Comparison of ENCODE assay signal across 1 cellular context in the genomic region with DNA sequence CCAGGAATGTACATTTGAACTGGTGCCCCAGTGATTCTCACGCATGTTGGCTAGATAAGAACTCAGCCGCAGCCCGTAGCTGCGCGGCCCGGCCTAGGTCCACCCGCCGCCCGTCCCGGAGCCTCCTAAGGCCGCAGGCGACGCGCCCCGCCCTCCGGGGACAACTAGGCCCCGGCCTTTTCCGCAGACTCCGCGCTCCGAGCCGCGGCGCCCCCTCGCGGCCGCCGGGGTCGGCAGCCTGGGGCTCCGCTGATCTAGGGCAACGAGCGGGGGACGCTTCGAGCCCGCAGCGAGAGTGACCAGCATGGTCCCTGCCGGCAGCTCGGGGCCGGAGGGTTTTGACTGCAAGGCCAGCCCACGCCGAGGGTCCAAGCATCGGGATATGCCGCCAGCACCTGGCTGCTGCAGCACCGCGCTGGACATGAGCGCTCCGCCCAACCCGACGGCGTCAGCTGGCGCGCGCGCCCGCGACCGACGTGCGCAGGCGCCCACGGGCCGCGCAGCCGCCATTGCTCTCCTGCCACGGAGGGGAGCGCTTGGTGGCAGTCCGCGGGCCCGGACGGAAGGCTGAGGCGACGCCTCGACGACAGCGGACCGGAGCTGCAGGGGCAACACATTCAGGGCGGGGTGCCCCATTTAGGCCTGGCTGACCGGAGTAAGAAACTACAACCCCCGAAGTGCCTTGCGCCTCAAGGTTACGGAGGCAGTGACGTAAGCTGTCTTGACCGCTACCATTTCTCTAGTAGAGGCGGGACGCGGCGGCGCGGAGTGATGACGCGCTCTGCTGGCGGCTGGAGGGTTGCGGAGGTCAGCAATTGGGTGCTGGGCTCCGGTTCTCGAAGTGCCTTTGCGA.
TF ChIP-seq lines count a peak whose summit lies in the region.

A gene with protein sequence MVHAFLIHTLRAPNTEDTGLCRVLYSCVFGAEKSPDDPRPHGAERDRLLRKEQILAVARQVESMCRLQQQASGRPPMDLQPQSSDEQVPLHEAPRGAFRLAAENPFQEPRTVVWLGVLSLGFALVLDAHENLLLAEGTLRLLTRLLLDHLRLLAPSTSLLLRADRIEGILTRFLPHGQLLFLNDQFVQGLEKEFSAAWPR (plus strand): TSS at position 500 of the 853 bp plus-strand sequence. CDS start 1,571 bp downstream, outside the sequence.

TF ChIP-seq in HepG2, 621 proteins besides CTCF, POLR2A, EP300 and RAD21 (continued from another document and continues in another):
- TF ChIP-seq PATZ1 (CRISPR knock-in tag; IDR thresholded peaks at IDR 0.05) (peak; percentile 60), DNMT1 (CRISPR knock-in tag; IDR thresholded peaks at IDR 0.05) (peak; percentile 100), ZNF589 (CRISPR knock-in tag; conservative IDR thresholded peaks at IDR 0.05) (peak; percentile 95), ZNF614 (CRISPR knock-in tag; IDR thresholded peaks at IDR 0.05; ENCODE audit: borderline replicate concordance) (peak; percentile 91), AKAP8 (CRISPR knock-in tag; IDR thresholded peaks at IDR 0.05) (peak; percentile 92), GATA4 (IDR thresholded peaks at IDR 0.05; ENCODE audit: borderline replicate concordance, low read depth) (peak; percentile 37; the same call in 1 of the 2 replicates), KLF15 (CRISPR knock-in tag; IDR thresholded peaks at IDR 0.05; ENCODE audit: borderline replicate concordance) (peak; percentile 94), TBP (CRISPR knock-in tag; IDR thresholded peaks at IDR 0.05) (peak; percentile 98), HDAC2 (CRISPR knock-in tag; IDR thresholded peaks at IDR 0.05) (peak; percentile 81), CHD2 (IDR thresholded peaks at IDR 0.05; ENCODE audit: low read depth, low read length) (peak; percentile 61), ZNF572 (CRISPR knock-in tag; IDR thresholded peaks at IDR 0.05) (peak; percentile 95), ZNF605 (CRISPR knock-in tag; IDR thresholded peaks at IDR 0.05) (peak; percentile 55), NONO (IDR thresholded peaks at IDR 0.05) (no peak), NONO (CRISPR knock-in tag; conservative IDR thresholded peaks at IDR 0.05) (peak; percentile 100), STAT5B (CRISPR knock-in tag; IDR thresholded peaks at IDR 0.05) (peak; percentile 78; the same call in 1 of the 2 replicates), SRSF4 (IDR thresholded peaks at IDR 0.05; ENCODE audit: low read depth, low read length, poor library complexity, severe bottlenecking) (no peak), ZSCAN29 (CRISPR knock-in tag; conservative IDR thresholded peaks at IDR 0.05) (peak; percentile 96), NRL (CRISPR knock-in tag; IDR thresholded peaks at IDR 0.05; ENCODE audit: borderline replicate concordance) (peak; percentile 65), HCFC1 (IDR thresholded peaks at IDR 0.05; ENCODE audit: low read depth, low read length) (peak; percentile 98), TBX2 (CRISPR knock-in tag; IDR thresholded peaks at IDR 0.05; ENCODE audit: borderline replicate concordance) (peak; percentile 94), SMARCE1 (IDR thresholded peaks at IDR 0.05; ENCODE audit: borderline replicate concordance) (no peak), PAWR (CRISPR knock-in tag; IDR thresholded peaks at IDR 0.05; ENCODE audit: borderline replicate concordance) (no peak), ELF3 (CRISPR knock-in tag; IDR thresholded peaks at IDR 0.05) (peak; percentile 81), ZNF124 (CRISPR knock-in tag; IDR thresholded peaks at IDR 0.05) (peak; percentile 95), ZNF703 (CRISPR knock-in tag; IDR thresholded peaks at IDR 0.05; ENCODE audit: borderline replicate concordance) (peak; percentile 61; the same call in 1 of the 2 replicates), ZNF275 (CRISPR knock-in tag; IDR thresholded peaks at IDR 0.05; ENCODE audit: borderline replicate concordance) (peak; percentile 98; the same call in 1 of the 2 replicates), ZSCAN25 (CRISPR knock-in tag; IDR thresholded peaks at IDR 0.05) (peak; percentile 73), FLYWCH1 (CRISPR knock-in tag; IDR thresholded peaks at IDR 0.05) (peak; percentile 95; the same call in 1 of the 2 replicates), STAG1 (CRISPR knock-in tag; IDR thresholded peaks at IDR 0.05) (peak; percentile 89), ZFP91 (CRISPR knock-in tag; IDR thresholded peaks at IDR 0.05; ENCODE audit: borderline replicate concordance) (peak; percentile 97), ZNF563 (CRISPR knock-in tag; IDR thresholded peaks at IDR 0.05) (peak; percentile 98), MED8 (CRISPR knock-in tag; IDR thresholded peaks at IDR 0.05; ENCODE audit: insufficient replicate concordance) (peak; percentile 50), TRIM22 (IDR thresholded peaks at IDR 0.05) (no peak), CAMTA2 (CRISPR knock-in tag; IDR thresholded peaks at IDR 0.05; ENCODE audit: borderline replicate concordance) (peak; percentile 98)
- TF ChIP-seq, protein P1, sequence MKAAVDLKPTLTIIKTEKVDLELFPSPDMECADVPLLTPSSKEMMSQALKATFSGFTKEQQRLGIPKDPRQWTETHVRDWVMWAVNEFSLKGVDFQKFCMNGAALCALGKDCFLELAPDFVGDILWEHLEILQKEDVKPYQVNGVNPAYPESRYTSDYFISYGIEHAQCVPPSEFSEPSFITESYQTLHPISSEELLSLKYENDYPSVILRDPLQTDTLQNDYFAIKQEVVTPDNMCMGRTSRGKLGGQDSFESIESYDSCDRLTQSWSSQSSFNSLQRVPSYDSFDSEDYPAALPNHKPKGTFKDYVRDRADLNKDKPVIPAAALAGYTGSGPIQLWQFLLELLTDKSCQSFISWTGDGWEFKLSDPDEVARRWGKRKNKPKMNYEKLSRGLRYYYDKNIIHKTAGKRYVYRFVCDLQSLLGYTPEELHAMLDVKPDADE (CRISPR knock-in tag; IDR thresholded peaks at IDR 0.05): peak; percentile 76; the same call in 1 of the 2 replicates
- TF ChIP-seq, protein P2, sequence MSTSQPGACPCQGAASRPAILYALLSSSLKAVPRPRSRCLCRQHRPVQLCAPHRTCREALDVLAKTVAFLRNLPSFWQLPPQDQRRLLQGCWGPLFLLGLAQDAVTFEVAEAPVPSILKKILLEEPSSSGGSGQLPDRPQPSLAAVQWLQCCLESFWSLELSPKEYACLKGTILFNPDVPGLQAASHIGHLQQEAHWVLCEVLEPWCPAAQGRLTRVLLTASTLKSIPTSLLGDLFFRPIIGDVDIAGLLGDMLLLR (CRISPR knock-in tag; IDR thresholded peaks at IDR 0.05): peak; percentile 95
- TF ChIP-seq, protein P3, sequence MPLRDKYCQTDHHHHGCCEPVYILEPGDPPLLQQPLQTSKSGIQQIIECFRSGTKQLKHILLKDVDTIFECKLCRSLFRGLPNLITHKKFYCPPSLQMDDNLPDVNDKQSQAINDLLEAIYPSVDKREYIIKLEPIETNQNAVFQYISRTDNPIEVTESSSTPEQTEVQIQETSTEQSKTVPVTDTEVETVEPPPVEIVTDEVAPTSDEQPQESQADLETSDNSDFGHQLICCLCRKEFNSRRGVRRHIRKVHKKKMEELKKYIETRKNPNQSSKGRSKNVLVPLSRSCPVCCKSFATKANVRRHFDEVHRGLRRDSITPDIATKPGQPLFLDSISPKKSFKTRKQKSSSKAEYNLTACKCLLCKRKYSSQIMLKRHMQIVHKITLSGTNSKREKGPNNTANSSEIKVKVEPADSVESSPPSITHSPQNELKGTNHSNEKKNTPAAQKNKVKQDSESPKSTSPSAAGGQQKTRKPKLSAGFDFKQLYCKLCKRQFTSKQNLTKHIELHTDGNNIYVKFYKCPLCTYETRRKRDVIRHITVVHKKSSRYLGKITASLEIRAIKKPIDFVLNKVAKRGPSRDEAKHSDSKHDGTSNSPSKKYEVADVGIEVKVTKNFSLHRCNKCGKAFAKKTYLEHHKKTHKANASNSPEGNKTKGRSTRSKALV (CRISPR knock-in tag; IDR thresholded peaks at IDR 0.05): peak; percentile 97
- TF ChIP-seq, protein P4, sequence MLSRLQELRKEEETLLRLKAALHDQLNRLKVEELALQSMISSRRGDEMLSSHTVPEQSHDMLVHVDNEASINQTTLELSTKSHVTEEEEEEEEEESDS (CRISPR knock-in tag; IDR thresholded peaks at IDR 0.05; ENCODE audit: borderline replicate concordance): peak; percentile 52
- TF ChIP-seq, protein P5, sequence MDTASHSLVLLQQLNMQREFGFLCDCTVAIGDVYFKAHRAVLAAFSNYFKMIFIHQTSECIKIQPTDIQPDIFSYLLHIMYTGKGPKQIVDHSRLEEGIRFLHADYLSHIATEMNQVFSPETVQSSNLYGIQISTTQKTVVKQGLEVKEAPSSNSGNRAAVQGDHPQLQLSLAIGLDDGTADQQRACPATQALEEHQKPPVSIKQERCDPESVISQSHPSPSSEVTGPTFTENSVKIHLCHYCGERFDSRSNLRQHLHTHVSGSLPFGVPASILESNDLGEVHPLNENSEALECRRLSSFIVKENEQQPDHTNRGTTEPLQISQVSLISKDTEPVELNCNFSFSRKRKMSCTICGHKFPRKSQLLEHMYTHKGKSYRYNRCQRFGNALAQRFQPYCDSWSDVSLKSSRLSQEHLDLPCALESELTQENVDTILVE (CRISPR knock-in tag; IDR thresholded peaks at IDR 0.05): peak; percentile 66
